ENCODE assay signal across 8 cellular contexts in genomic region chr17:80892900-80893603, GRCh38.
A peak's percentile ranks its signal among the peaks of the same experiment; 100 is the strongest.
DNase-seq lines count a peak whose midpoint lies in the region; ATAC-seq and TF ChIP-seq lines count a peak whose summit lies in the region.

No MANE protein-coding gene starts in this region.

- no peak for TF ChIP-seq POLR2A in uterus (IDR thresholded peaks at IDR 0.05)

- H3K9me3 Mint-ChIP-seq in GM23338: no peaks in the 10 kb centered on the region; the same call in 2 of the 3 replicates
- no peaks in the 10 kb centered on the region for H3K9me3 Mint-ChIP-seq in T-cell
- no peaks in the 10 kb centered on the region for H3K9me3 Mint-ChIP-seq in brain

- intact Hi-C loops in A673 (cut with micrococcal nuclease; ENCODE audit: unreplicated experiment): no loop called here
- intact Hi-C loops in uterus (cut with DNase I; ENCODE audit: low total_unique reads): no loop called here

- no peaks in the 10 kb centered on the region; the same call in 2 of the 3 replicates for H3K4me1 Mint-ChIP-seq in GM23338
- peaks cover 34 to 76% (median 52%) of the 10 kb centered on the region in 3 donors for H3K4me1 Mint-ChIP-seq in T-cell
- H3K4me1 Mint-ChIP-seq in brain: peaks cover 40% of the 10 kb centered on the region

- POLR2A ChIA-PET in T-cell (lab: Charles Lee): no interaction called here
- POLR2A ChIA-PET in A673 (lab: Charles Lee; ENCODE audit: low non-redundant PET): no interaction called here

- H3K36me3 Mint-ChIP-seq in GM23338 (ENCODE audit: low read depth) (peaks cover 11% of the 10 kb centered on the region; the same call in 2 of the 3 replicates), T-cell (peaks cover 38% of the 10 kb centered on the region), brain (peaks cover 53% of the 10 kb centered on the region)

- ATAC-seq in GM23338 (no peak), T-cell (replicated peaks in 1 of 4) (no peak), HG03196 (IDR thresholded peaks at IDR 0.05; ENCODE audit: unreplicated experiment) (no peak), HG02973 (IDR thresholded peaks at IDR 0.05; ENCODE audit: unreplicated experiment) (no peak)

- H3K79me2 ChIP-seq in GM23338 (replicated peaks; ENCODE audit: insufficient read depth): no peaks in the 10 kb centered on the region

- no peaks in the 10 kb centered on the region for H3F3A ChIP-seq in GM23338 (replicated peaks; ENCODE audit: low read depth)

- H3K27me3 ChIP-seq in GM23338 (ENCODE audit: insufficient read depth): no peaks in the 10 kb centered on the region
- H3K27me3 ChIP-seq in A673 (replicated peaks; ENCODE audit: insufficient read depth, low read depth, low read length, poor library complexity): no peaks in the 10 kb centered on the region
- no peaks in the 10 kb centered on the region for H3K27me3 ChIP-seq in uterus

- no peak for TF ChIP-seq CTCF in GM23338 (conservative IDR thresholded peaks at IDR 0.05; ENCODE audit: low read depth in 2 of 2)
- TF ChIP-seq CTCF in brain (conservative IDR thresholded peaks at IDR 0.05): no peak
- TF ChIP-seq CTCF in A673 (conservative IDR thresholded peaks at IDR 0.05; ENCODE audit: low read depth, low read length): no peak
- no peak for TF ChIP-seq CTCF in uterus (IDR thresholded peaks at IDR 0.05)

- H3K36me3 ChIP-seq in GM23338 (ENCODE audit: insufficient read depth): 0 out of 2 replicates have a peak, but pooled peaks cover 3% of the 10 kb centered on the region
- H3K36me3 ChIP-seq in A673 (ENCODE audit: insufficient read depth, low read length, poor library complexity, severe bottlenecking): peaks cover 2% of the 10 kb centered on the region
- H3K36me3 ChIP-seq in uterus: no peaks in the 10 kb centered on the region

- H3K9me3 ChIP-seq in A673 (ENCODE audit: low read depth, low read length, poor library complexity, severe bottlenecking) (no peaks in the 10 kb centered on the region), uterus (no peaks in the 10 kb centered on the region)

- H3K27ac ChIP-seq in GM23338 (ENCODE audit: low read depth): no peak overlapping the region
- no peak overlapping the region for H3K27ac ChIP-seq in A673 (ENCODE audit: low read depth, low read length, poor library complexity, severe bottlenecking)
- no peak overlapping the region for H3K27ac ChIP-seq in uterus

- H3K4me3 ChIP-seq in GM23338 (no peak overlapping the region), A673 (ENCODE audit: low read depth, low read length, poor library complexity, severe bottlenecking) (no peak overlapping the region), uterus (no peak overlapping the region)

- CTCF ChIA-PET in T-cell (lab: Charles Lee) (no interaction called here), A673 (lab: Charles Lee) (interaction anchor here (0.6 kb wide), 1 partner anchor 370 kb away, joined by 3 read pairs; no protein-coding TSS in a partner anchor)

- H2AFZ ChIP-seq in GM23338: no peak overlapping the region

- H3K27ac Mint-ChIP-seq in GM23338: peak overlapping the region; percentile 84; the same call in 1 of the 2 replicates
- peak overlapping the region; percentile 93 to 94 for H3K27ac Mint-ChIP-seq in T-cell
- H3K27ac Mint-ChIP-seq in brain: peak overlapping the region in 4 of 5 experiments; percentile 28 to 93 (median 82)

- H3K4me3 Mint-ChIP-seq in GM23338 (no peak overlapping the region), T-cell (peak overlapping the region in 2 of 3 donors; percentile 58 to 76), brain (no peak overlapping the region)

- H3K9me2 ChIP-seq in GM23338 (ENCODE audit: insufficient read depth): no peaks in the 10 kb centered on the region

- no TSS peak for BruUV-seq in A673 (replicated peaks; lab: Mats Ljungman, UMichigan)

- 0 out of 2 replicates have a peak, but pooled peaks cover 3% of the 10 kb centered on the region for H4K20me1 ChIP-seq in GM23338 (replicated peaks; ENCODE audit: insufficient read depth)

- peaks cover 8% of the 10 kb centered on the region for H3K27me3 Mint-ChIP-seq in GM23338 (ENCODE audit: insufficient read depth, low read depth, poor library complexity)
- H3K27me3 Mint-ChIP-seq in T-cell: no peaks in the 10 kb centered on the region
- no peaks in the 10 kb centered on the region for H3K27me3 Mint-ChIP-seq in brain

- H3K4me2 ChIP-seq in GM23338: no peak overlapping the region

- DNase-seq in GM23338 (ENCODE audit: low spot score): no peak
- peak in 4 of 34 experiments; percentile 17 to 43 (median 34) for DNase-seq in T-cell
- peak; percentile 35 to 38 for DNase-seq in stimulated activated CD4-positive, alpha-beta T cell treated with anti-CD3 and anti-CD28 coated beads, Interleukin-12 subunit alpha, Interleukin-12 subunit beta, amount 100 ng/mL, for 24 hours (ENCODE audit: low read depth in 2 of 2)
- no peak for DNase-seq in A673 (ENCODE audit: low spot score)
- no peak for DNase-seq in uterus

- H3K4me1 ChIP-seq in GM23338 (ENCODE audit: insufficient read depth) (no peaks in the 10 kb centered on the region), A673 (ENCODE audit: insufficient read depth, low read length, poor library complexity, severe bottlenecking) (no peaks in the 10 kb centered on the region), uterus (peaks cover 0 to 7% of the 10 kb centered on the region in 2 donors)

TF ChIP-seq in GM23338, 12 proteins besides CTCF, POLR2A, EP300 and RAD21 (continues in another document):
- TF ChIP-seq POLR2AphosphoS5 (IDR thresholded peaks at IDR 0.05; ENCODE audit: low read depth): no peak
- TF ChIP-seq STAT1 (IDR thresholded peaks at IDR 0.05; ENCODE audit: unreplicated experiment): no peak
- no peak for TF ChIP-seq EZH2 (IDR thresholded peaks at IDR 0.05; ENCODE audit: low read depth, unreplicated experiment)
- no peak for TF ChIP-seq NANOG (IDR thresholded peaks at IDR 0.05; ENCODE audit: borderline replicate concordance)
- TF ChIP-seq ZNF331 (CRISPR knock-in tag; IDR thresholded peaks at IDR 0.05; ENCODE audit: low read depth): no peak
- no peak for TF ChIP-seq ZNF462 (CRISPR knock-in tag; IDR thresholded peaks at IDR 0.05)
- TF ChIP-seq JUNB (IDR thresholded peaks at IDR 0.05; ENCODE audit: unreplicated experiment): no peak
- TF ChIP-seq EZH2phosphoT487 (IDR thresholded peaks at IDR 0.05; ENCODE audit: unreplicated experiment): no peak

Comparison
In these comparisons a context has a peak if more than half of its experiments do, and no peak if none do; other contexts are left out.
1. DNase-seq: peak in stimulated activated CD4-positive, alpha-beta T cell treated with anti-CD3 and anti-CD28 coated beads, Interleukin-12 subunit alpha, Interleukin-12 subunit beta, amount 100 ng/mL, for 24 hours (2 of 2); none in GM23338 (single experiment), A673 (single experiment) and uterus (0 of 2).
2. H3K4me3 Mint-ChIP-seq: peak in T-cell (2 of 3); none in GM23338 (single experiment) and brain (0 of 5).
3. Peak in every context shown above with its lines, with median percentiles within 50 percentile points of each other: H3K27ac Mint-ChIP-seq.